In the genomic region with DNA sequence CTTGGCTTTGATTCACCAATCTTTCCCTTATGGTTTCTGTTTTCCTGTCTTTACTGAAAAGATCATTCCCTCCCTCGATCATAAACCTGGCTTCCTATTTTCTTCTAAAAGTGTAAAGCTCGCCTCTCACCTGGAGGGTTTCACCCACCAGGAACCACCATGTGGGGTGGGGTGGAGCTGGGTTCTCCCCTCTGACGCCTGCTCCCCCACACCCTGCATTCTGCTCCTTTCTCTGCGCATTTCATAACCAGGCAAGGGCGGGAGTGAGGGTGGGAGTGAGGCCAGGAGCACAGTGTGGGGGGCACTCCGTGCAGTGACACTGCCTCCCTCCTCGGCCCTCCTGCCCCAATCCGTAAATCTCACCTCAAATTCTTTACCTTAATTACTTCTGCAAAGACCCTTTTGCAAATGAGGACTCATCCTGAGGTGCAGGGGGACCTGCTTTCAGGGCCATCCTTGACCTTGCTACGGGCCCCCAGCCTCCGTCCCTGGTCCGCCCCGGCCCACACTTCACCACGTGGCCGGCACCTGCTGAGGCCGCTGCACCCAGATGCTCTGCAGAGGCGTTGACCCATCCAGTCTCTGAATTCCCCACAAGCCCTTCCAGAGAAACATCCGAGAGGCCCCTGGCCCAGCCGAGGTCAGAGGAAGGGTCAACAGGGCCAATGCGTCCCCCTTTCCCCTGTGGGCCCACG, we compare ENCODE assay signal across 18 cellular contexts. TPM values are rescaled to one million over a fixed set of nuclear protein-coding genes. Genes with fewer than 3 reads are reported as not detected.
A peak's percentile ranks its signal among the peaks of the same experiment; 100 is the strongest.
DNase-seq lines count a peak whose midpoint lies in the region; ATAC-seq and TF ChIP-seq lines count a peak whose summit lies in the region.
"Had no signal": no experiment of that assay in that cellular context is flagged by ENCODE, and none has a peak within 500 bp of the region (broad histone marks: within the 10 kb centered on the region; RNA-seq: fewer than 3 reads in every experiment).

No MANE protein-coding gene starts in this region.

- no peaks in the 10 kb centered on the region for H3K23me2 ChIP-seq in H9 (ENCODE audit: insufficient read length, low read depth, low read length, poor library complexity, severe bottlenecking)

- H3K14ac ChIP-seq in H9 (ENCODE audit: insufficient read depth, low read length) = no peak overlapping the region

- H4K91ac ChIP-seq in H9 (ENCODE audit: insufficient read length, low read depth, low read length) = no peak overlapping the region

- no peak overlapping the region for H3K18ac ChIP-seq in H9 (ENCODE audit: insufficient read length, low read depth, low read length)

- no peak overlapping the region for H3T11ph ChIP-seq in H9 (ENCODE audit: low read length)

- WGBS in H9 (ENCODE audit: extremely low coverage, insufficient read length, low lambda C conversion rate) = no CpG with 5 or more reads among the region's 20 CpGs

- H2BK12ac ChIP-seq in H9 (ENCODE audit: insufficient read length, low read depth, low read length) = no peak overlapping the region

- no peaks in the 10 kb centered on the region for H3K27me3 ChIP-seq in H9 (ENCODE audit: insufficient read depth, low read length)

- H3K4me3 Mint-ChIP-seq in activated naive CD4-positive, alpha-beta T cell treated with anti-CD3 and anti-CD28 coated beads, Interleukin-2, amount 50 U/mL, for 24 hours = peak overlapping the region; percentile 20
- no peak overlapping the region for H3K4me3 Mint-ChIP-seq in H9
- H3K4me3 Mint-ChIP-seq in nephron progenitor cell = no peak overlapping the region
- H3K4me3 Mint-ChIP-seq: CD4-positive, alpha-beta T cell; GM23338 had no signal

- H3K23ac ChIP-seq in H9 (ENCODE audit: insufficient read length, low read depth, low read length) = no peak overlapping the region

- H2AFZ ChIP-seq in H9 (ENCODE audit: low read length) = no peak overlapping the region
- H2AFZ ChIP-seq: GM23338 had no signal

- H4K5ac ChIP-seq in H9 (ENCODE audit: insufficient read length, low read depth, low read length) = no peak overlapping the region

- H2AK5ac ChIP-seq in H9 (ENCODE audit: insufficient read length, low read length) = no peak overlapping the region

- no peak overlapping the region for H3K56ac ChIP-seq in H9 (ENCODE audit: insufficient read length, low read depth, low read length)

- no peaks in the 10 kb centered on the region for H4K20me1 ChIP-seq in H9 (ENCODE audit: control insufficient read depth, insufficient read depth, insufficient read length)

- H2BK15ac ChIP-seq in H9 (ENCODE audit: low read depth, low read length) = no peak overlapping the region

- no peak for ATAC-seq in GM18907 (IDR thresholded peaks at IDR 0.05; ENCODE audit: unreplicated experiment)
- no peak for ATAC-seq in HG02610 (IDR thresholded peaks at IDR 0.05; ENCODE audit: unreplicated experiment)
- ATAC-seq: A549 had no signal

- TF ChIP-seq CTCF in H9 (conservative IDR thresholded peaks at IDR 0.05) (no peak), nephron progenitor cell (IDR thresholded peaks at IDR 0.05) (no peak)

- H3K9me3 Mint-ChIP-seq in activated naive CD4-positive, alpha-beta T cell treated with anti-CD3 and anti-CD28 coated beads, Interleukin-2, amount 50 U/mL, for 24 hours = no peaks in the 10 kb centered on the region
- H3K9me3 Mint-ChIP-seq in H9 (peaks cover 6 to 14% of the 10 kb centered on the region in 2 experiments), nephron progenitor cell (peaks cover 6% of the 10 kb centered on the region)
- H3K9me3 Mint-ChIP-seq: CD4-positive, alpha-beta T cell had no signal

- H3K4ac ChIP-seq in H9 (ENCODE audit: low read depth, low read length) = no peak overlapping the region

- no peaks in the 10 kb centered on the region for H3K79me1 ChIP-seq in H9 (ENCODE audit: insufficient read depth, low read depth, low read length, poor library complexity, severe bottlenecking)

- H2BK5ac ChIP-seq in H9 (ENCODE audit: insufficient read length, low read length) = no peak overlapping the region

- H3K4me1 Mint-ChIP-seq in activated naive CD4-positive, alpha-beta T cell treated with anti-CD3 and anti-CD28 coated beads, Interleukin-2, amount 50 U/mL, for 24 hours = no peaks in the 10 kb centered on the region
- no peaks in the 10 kb centered on the region for H3K4me1 Mint-ChIP-seq in H9
- H3K4me1 Mint-ChIP-seq in nephron progenitor cell = peaks cover 15% of the 10 kb centered on the region
- H3K4me1 Mint-ChIP-seq: GM23338 had no signal

- no peak overlapping the region for H3K27ac Mint-ChIP-seq in activated naive CD4-positive, alpha-beta T cell treated with anti-CD3 and anti-CD28 coated beads, Interleukin-2, amount 50 U/mL, for 24 hours
- H3K27ac Mint-ChIP-seq in H9 (peak overlapping the region in 2 of 3 experiments; percentile 76 to 78; a peak in 2 of 7 replicates), nephron progenitor cell (peak overlapping the region; percentile 89)
- H3K27ac Mint-ChIP-seq: CD4-positive, alpha-beta T cell; GM23338 had no signal

- H3K27me3 Mint-ChIP-seq in activated naive CD4-positive, alpha-beta T cell treated with anti-CD3 and anti-CD28 coated beads, Interleukin-2, amount 50 U/mL, for 24 hours = peaks cover 1% of the 10 kb centered on the region
- H3K27me3 Mint-ChIP-seq in H9 (ENCODE audit: low read depth) (no peaks in the 10 kb centered on the region), nephron progenitor cell (ENCODE audit: low read depth, poor library complexity) (peaks cover 13% of the 10 kb centered on the region)
- H3K27me3 Mint-ChIP-seq: CD4-positive, alpha-beta T cell had no signal

- DNase-seq in activated naive CD4-positive, alpha-beta T cell treated with anti-CD3 and anti-CD28 coated beads, Interleukin-2, amount 50 U/mL, for 16 hours = no peak
- DNase-seq in H9 = no peak
- DNase-seq in nephron progenitor cell = no peak
- DNase-seq in putamen (ENCODE audit: low spot score) = peak; percentile 80
- DNase-seq: AML-193; CD4-positive, alpha-beta T cell; DMS153; DMS79; GDM1 had no signal

- no peak overlapping the region for H4K8ac ChIP-seq in H9 (replicated peaks; ENCODE audit: insufficient read length, low read depth, low read length)

- H3K79me2 ChIP-seq in H9 (ENCODE audit: insufficient read depth, low read length) = no peaks in the 10 kb centered on the region

- H3K36me3 Mint-ChIP-seq in activated naive CD4-positive, alpha-beta T cell treated with anti-CD3 and anti-CD28 coated beads, Interleukin-2, amount 50 U/mL, for 24 hours = no peaks in the 10 kb centered on the region
- H3K36me3 Mint-ChIP-seq in H9 (ENCODE audit: insufficient read depth in 1 of 3, low read depth in 3 of 3) (peaks cover 0 to 5% (median 4%) of the 10 kb centered on the region in 3 experiments; a peak in 4 of 7 replicates), nephron progenitor cell (ENCODE audit: low read depth) (no peaks in the 10 kb centered on the region)

- H3K9ac ChIP-seq in H9 (ENCODE audit: extremely low read depth, insufficient read length, low read length) = no peak overlapping the region

- H3K27ac ChIP-seq in H9 (ENCODE audit: insufficient read length, low read depth, low read length) = no peak overlapping the region
- H3K27ac ChIP-seq: 22Rv1, A549, C4-2B had no signal

- H2BK120ac ChIP-seq in H9 (ENCODE audit: low read depth, low read length, poor library complexity, severe bottlenecking) = no peak overlapping the region

- no peak overlapping the region for H3K4me2 ChIP-seq in H9 (ENCODE audit: insufficient read depth, insufficient read length, low read length)
- H3K4me2 ChIP-seq: A549, GM23338 had no signal

- H3K4me1 ChIP-seq in H9 (ENCODE audit: insufficient read depth, low read length) = no peaks in the 10 kb centered on the region
- H3K4me1 ChIP-seq: A549 had no signal

- H2BK20ac ChIP-seq in H9 (ENCODE audit: low read depth, low read length, poor library complexity, severe bottlenecking) = no peak overlapping the region

- H3K9me3 ChIP-seq in H9 (ENCODE audit: control insufficient read depth, low read depth, low read length) = peaks cover 4% of the 10 kb centered on the region

RNA-seq across cellular contexts. Expression of gene KCNT1, which starts 59.3 kb away (rescaled TPM):
- total RNA-seq in H9 (2021) = 0.64 and 0.68 TPM in 2 replicates
- total RNA-seq: Daoy, HT-29 had no signal
